In genomic region chr11:60972182-60973030, GRCh38 we compare ENCODE assay signal across 11 cellular contexts. TPM values are rescaled to one million over a fixed set of nuclear protein-coding genes. Genes with fewer than 3 reads are reported as not detected.
DNase-seq lines count a peak whose midpoint lies in the region; ATAC-seq and TF ChIP-seq lines count a peak whose summit lies in the region.
"Had no signal": no experiment of that assay in that cellular context is flagged by ENCODE, and none has a peak within 500 bp of the region (broad histone marks: within the 10 kb centered on the region; RNA-seq: fewer than 3 reads in every experiment).

No MANE protein-coding gene starts in this region.

- H3K4me1 ChIP-seq in sigmoid colon, result no peaks in the 10 kb centered on the region

- TF ChIP-seq POLR2A in sigmoid colon (IDR thresholded peaks at IDR 0.05), result no peak

- DNase-seq in activated CD4-positive, alpha-beta memory T cell treated with anti-CD3 and anti-CD28 coated beads, Interleukin-2, amount 10 ng/mL, durations not matched to agents 7 days and 5 days, result peak; percentile 51
- DNase-seq in immature natural killer cell (no peak), NCI-H2171 (lab: John Stamatoyannopoulos, UW) (no peak), sigmoid colon (no peak)
- DNase-seq: left ventricle myocardium superior, SW 1271 had no signal

- TF ChIP-seq CTCF in sigmoid colon (IDR thresholded peaks at IDR 0.05), result no peak

- intact Hi-C loops in sigmoid colon (cut with DNase I), result no loop called here

- no peak for TF ChIP-seq EP300 in sigmoid colon (IDR thresholded peaks at IDR 0.05)

- peak overlapping the region; percentile 92 for H3K27ac ChIP-seq in KOPT-K1 (ENCODE audit: low read depth, low read length, poor library complexity, severe bottlenecking)
- no peak overlapping the region for H3K27ac ChIP-seq in sigmoid colon

- WGBS in sigmoid colon, 2 donors, result 73 to 83% methylated on average over 15 of the region's 15 CpGs

- peaks cover 50% of the 10 kb centered on the region for H3K36me3 Mint-ChIP-seq in activated CD4-positive, alpha-beta memory T cell treated with anti-CD3 and anti-CD28 coated beads, Interleukin-2, amount 10 ng/mL, durations not matched to agents 7 days and 5 days (ENCODE audit: low read depth)
- peaks cover 0 to 8% (median 0%) of the 10 kb centered on the region in 3 donors for H3K36me3 Mint-ChIP-seq in immature natural killer cell
- peaks cover 45% of the 10 kb centered on the region for H3K36me3 Mint-ChIP-seq in stimulated activated naive CD8-positive, alpha-beta T cell treated with anti-CD3 and anti-CD28 coated beads, Interleukin-15, Interleukin-2, amounts not matched to agents 100 ng/mL and 50 ng/mL, for 24 hours (ENCODE audit: low read depth)
- H3K36me3 Mint-ChIP-seq: brain had no signal

- H3K36me3 ChIP-seq in KOPT-K1 (ENCODE audit: insufficient read depth, low read length), result peaks cover 5% of the 10 kb centered on the region; the same call in 1 of the 2 replicates
- no peaks in the 10 kb centered on the region for H3K36me3 ChIP-seq in sigmoid colon

- H3K27me3 Mint-ChIP-seq in activated CD4-positive, alpha-beta memory T cell treated with anti-CD3 and anti-CD28 coated beads, Interleukin-2, amount 10 ng/mL, durations not matched to agents 7 days and 5 days, result peaks cover 7% of the 10 kb centered on the region
- H3K27me3 Mint-ChIP-seq in immature natural killer cell (ENCODE audit: low read depth in 3 of 3), result peaks cover 2 to 3% (median 2%) of the 10 kb centered on the region in 3 donors
- H3K27me3 Mint-ChIP-seq in stimulated activated naive CD8-positive, alpha-beta T cell treated with anti-CD3 and anti-CD28 coated beads, Interleukin-15, Interleukin-2, amounts not matched to agents 100 ng/mL and 50 ng/mL, for 24 hours, result no peaks in the 10 kb centered on the region
- H3K27me3 Mint-ChIP-seq: brain had no signal

- CTCF ChIA-PET in activated CD4-positive, alpha-beta memory T cell treated with anti-CD3 and anti-CD28 coated beads, Interleukin-2, amount 10 ng/mL, durations not matched to agents 7 days and 5 days (lab: Charles Lee), result interaction anchor here (0.8 to 2.5 kb wide), 6 partner anchors 14 to 115 kb away, joined by 3 to 10 read pairs (median 4); no protein-coding TSS in a partner anchor

- H3K4me3 ChIP-seq in sigmoid colon, result no peak overlapping the region

- peaks cover 6% of the 10 kb centered on the region for H3K9me3 Mint-ChIP-seq in activated CD4-positive, alpha-beta memory T cell treated with anti-CD3 and anti-CD28 coated beads, Interleukin-2, amount 10 ng/mL, durations not matched to agents 7 days and 5 days
- H3K9me3 Mint-ChIP-seq in immature natural killer cell, result no peaks in the 10 kb centered on the region
- H3K9me3 Mint-ChIP-seq in stimulated activated naive CD8-positive, alpha-beta T cell treated with anti-CD3 and anti-CD28 coated beads, Interleukin-15, Interleukin-2, amounts not matched to agents 100 ng/mL and 50 ng/mL, for 24 hours, result no peaks in the 10 kb centered on the region

- ATAC-seq in HG03520 (IDR thresholded peaks at IDR 0.05; ENCODE audit: unreplicated experiment), result no peak
- ATAC-seq: left ventricle myocardium superior had no signal

- H3K27me3 ChIP-seq in sigmoid colon, result no peaks in the 10 kb centered on the region

- H3K9me3 ChIP-seq in KOPT-K1 (ENCODE audit: insufficient read depth, low read length, poor library complexity, severe bottlenecking) (peaks cover 5% of the 10 kb centered on the region), sigmoid colon (no peaks in the 10 kb centered on the region)

- peak overlapping the region; percentile 94 for H3K27ac Mint-ChIP-seq in activated CD4-positive, alpha-beta memory T cell treated with anti-CD3 and anti-CD28 coated beads, Interleukin-2, amount 10 ng/mL, durations not matched to agents 7 days and 5 days
- peak overlapping the region; percentile 78 to 94 (median 82) for H3K27ac Mint-ChIP-seq in immature natural killer cell
- peak overlapping the region; percentile 98 for H3K27ac Mint-ChIP-seq in stimulated activated naive CD8-positive, alpha-beta T cell treated with anti-CD3 and anti-CD28 coated beads, Interleukin-15, Interleukin-2, amounts not matched to agents 100 ng/mL and 50 ng/mL, for 24 hours
- H3K27ac Mint-ChIP-seq: brain had no signal

- POLR2A ChIA-PET in activated CD4-positive, alpha-beta memory T cell treated with anti-CD3 and anti-CD28 coated beads, Interleukin-2, amount 10 ng/mL, durations not matched to agents 7 days and 5 days (lab: Charles Lee), result interaction anchor here (0.8 to 2.5 kb wide), 6 partner anchors 11 to 115 kb away, joined by 3 to 16 read pairs (median 4); no protein-coding TSS in a partner anchor

- H3K4me1 Mint-ChIP-seq in activated CD4-positive, alpha-beta memory T cell treated with anti-CD3 and anti-CD28 coated beads, Interleukin-2, amount 10 ng/mL, durations not matched to agents 7 days and 5 days, result peaks cover 42% of the 10 kb centered on the region
- peaks cover 55 to 68% of the 10 kb centered on the region in 2 donors for H3K4me1 Mint-ChIP-seq in immature natural killer cell
- H3K4me1 Mint-ChIP-seq in stimulated activated naive CD8-positive, alpha-beta T cell treated with anti-CD3 and anti-CD28 coated beads, Interleukin-15, Interleukin-2, amounts not matched to agents 100 ng/mL and 50 ng/mL, for 24 hours (ENCODE audit: low read depth), result peaks cover 46% of the 10 kb centered on the region

- peak overlapping the region; percentile 88 for H3K4me3 Mint-ChIP-seq in activated CD4-positive, alpha-beta memory T cell treated with anti-CD3 and anti-CD28 coated beads, Interleukin-2, amount 10 ng/mL, durations not matched to agents 7 days and 5 days
- H3K4me3 Mint-ChIP-seq in immature natural killer cell, result peak overlapping the region; percentile 85 to 95 (median 87)
- H3K4me3 Mint-ChIP-seq in stimulated activated naive CD8-positive, alpha-beta T cell treated with anti-CD3 and anti-CD28 coated beads, Interleukin-15, Interleukin-2, amounts not matched to agents 100 ng/mL and 50 ng/mL, for 24 hours, result peak overlapping the region; percentile 91
- H3K4me3 Mint-ChIP-seq: brain had no signal

RNA-seq across cellular contexts. Expression of gene CD6, which starts 0.9 kb away (rescaled TPM):
- total RNA-seq in activated CD4-positive, alpha-beta memory T cell treated with anti-CD3 and anti-CD28 coated beads, Interleukin-2, amount 10 ng/mL, durations not matched to agents 7 days and 5 days, result 100 to 1,000 TPM; 293 to 299 TPM
- polyA plus RNA-seq in immature natural killer cell (10 to 100 TPM; 17.3 to 47.3 (median 19.1) TPM), sigmoid colon (10 to 100 TPM in 1 of 3 donors, under 1 TPM in 2; under 0.01 to 14.1 (median 0.23) TPM)
- 1 to 10 TPM in 2 of 4 donors, under 1 TPM in 1, not detected in 1; 0.81 to 1.9 (median 1.2) TPM for total RNA-seq in sigmoid colon
- total RNA-seq: OCI-LY7 had no signal

RNA-seq across cellular contexts. Expression of gene SLC15A3, which starts 20.4 kb away (rescaled TPM):
- total RNA-seq in activated CD4-positive, alpha-beta memory T cell treated with anti-CD3 and anti-CD28 coated beads, Interleukin-2, amount 10 ng/mL, durations not matched to agents 7 days and 5 days, result 1 to 10 TPM in 1 of 2 experiments, under 1 TPM in 1; 0.28 to 1.0 TPM
- polyA plus RNA-seq in immature natural killer cell, result under 1 TPM in 2 of 3 donors, not detected in 1; 0.41 to 0.43 TPM
- total RNA-seq in sigmoid colon, result 10 to 100 TPM; 12.8 to 43.9 (median 28.6) TPM
- 10 to 100 TPM; 13.8 to 32.0 (median 21.3) TPM for polyA plus RNA-seq in sigmoid colon

RNA-seq across cellular contexts. Expression of gene TMEM132A, which starts 48.1 kb away (rescaled TPM):
- total RNA-seq in activated CD4-positive, alpha-beta memory T cell treated with anti-CD3 and anti-CD28 coated beads, Interleukin-2, amount 10 ng/mL, durations not matched to agents 7 days and 5 days, result under 1 TPM in 1 of 2 experiments, not detected in 1; 0.30 TPM
- polyA plus RNA-seq in immature natural killer cell (not detected), sigmoid colon (1 to 10 TPM in 2 of 3 donors, under 1 TPM in 1; 0.60 to 8.5 (median 2.3) TPM)
- 10 to 100 TPM in 1 of 4 donors, 1 to 10 TPM in 2, under 1 TPM in 1; 0.49 to 17.4 (median 2.9) TPM for total RNA-seq in sigmoid colon

RNA-seq across cellular contexts. Expression of gene TMEM109, which starts 58.4 kb away (rescaled TPM):
- 100 to 1,000 TPM; 101 to 110 TPM for total RNA-seq in activated CD4-positive, alpha-beta memory T cell treated with anti-CD3 and anti-CD28 coated beads, Interleukin-2, amount 10 ng/mL, durations not matched to agents 7 days and 5 days
- polyA plus RNA-seq in immature natural killer cell (100 to 1,000 TPM; 292 to 631 (median 400) TPM), sigmoid colon (10 to 100 TPM; 16.2 to 57.7 (median 17.3) TPM)
- total RNA-seq in sigmoid colon, result 100 to 1,000 TPM in 2 of 4 donors, 10 to 100 TPM in 2; 86.2 to 115 (median 98.4) TPM

Comparison
In these comparisons a context has a peak if more than half of its experiments do, and no peak if none do; other contexts are left out.
1. RNA of gene CD6, which starts 0.9 kb away (total RNA-seq): 293 to 299 TPM in activated CD4-positive, alpha-beta memory T cell treated with anti-CD3 and anti-CD28 coated beads, Interleukin-2, amount 10 ng/mL, durations not matched to agents 7 days and 5 days; 0.81 to 1.9 TPM in sigmoid colon; every median in the first group is over 10 times any median in the second.
2. RNA of gene SLC15A3, which starts 20.4 kb away (total RNA-seq): 12.8 to 43.9 TPM in sigmoid colon; 0.28 to 1.0 TPM in activated CD4-positive, alpha-beta memory T cell treated with anti-CD3 and anti-CD28 coated beads, Interleukin-2, amount 10 ng/mL, durations not matched to agents 7 days and 5 days; every median in the first group is over 4 times any median in the second.
3. Peak in every context shown above with its lines, with median percentiles within 50 percentile points of each other: H3K27ac Mint-ChIP-seq and H3K4me3 Mint-ChIP-seq.